ENCODE assay signal across 16 cellular contexts in the genomic region with DNA sequence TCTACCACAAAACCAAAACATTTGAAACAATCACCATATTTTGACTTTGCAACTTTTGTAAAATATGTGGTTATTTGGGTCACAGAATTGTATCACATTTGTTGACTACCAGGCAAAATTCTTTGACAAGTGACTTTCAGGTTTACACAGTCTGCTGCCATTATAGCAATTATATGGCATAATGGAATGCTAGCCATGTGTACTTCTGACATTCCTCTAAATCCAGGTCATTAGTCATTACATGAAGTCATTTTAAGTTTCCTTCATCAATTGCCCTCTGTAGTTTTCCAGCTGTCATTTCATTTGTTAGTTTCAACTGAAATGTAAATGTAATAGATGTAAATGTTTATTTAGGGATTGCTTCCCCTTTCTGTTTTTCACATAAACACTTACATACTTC.
DNase-seq lines count a peak whose midpoint lies in the region; ATAC-seq, FAIRE-seq and TF ChIP-seq lines count a peak whose summit lies in the region.
"Had no signal": no experiment of that assay in that cellular context is flagged by ENCODE, and none has a peak within 500 bp of the region (broad histone marks: within the 10 kb centered on the region; RNA-seq: fewer than 3 reads in every experiment).

No MANE protein-coding gene starts in this region.

- ATAC-seq in HG03442 (IDR thresholded peaks at IDR 0.05; ENCODE audit: unreplicated experiment) (no peak), GM21529 (IDR thresholded peaks at IDR 0.05; ENCODE audit: unreplicated experiment) (no peak)
- ATAC-seq: lower lobe of right lung, T-cell had no signal

- H2AFZ ChIP-seq in astrocyte (ENCODE audit: low read depth, low read length) = no peak overlapping the region
- H2AFZ ChIP-seq: parathyroid adenoma had no signal

- H3K4me1 Mint-ChIP-seq in HFFc6 (ENCODE audit: low read depth) (peaks cover 36% of the 10 kb centered on the region), astrocyte (ENCODE audit: low read depth, unreplicated experiment) (peaks cover 12% of the 10 kb centered on the region)
- H3K4me1 Mint-ChIP-seq: B cell, T-cell had no signal

- TF ChIP-seq POLR2A in suprapubic skin (IDR thresholded peaks at IDR 0.05) = no peak

- H3K27me3 Mint-ChIP-seq in HFFc6 (ENCODE audit: insufficient read depth) = no peaks in the 10 kb centered on the region
- no peaks in the 10 kb centered on the region for H3K27me3 Mint-ChIP-seq in astrocyte (ENCODE audit: low read depth, unreplicated experiment)
- H3K27me3 Mint-ChIP-seq: B cell, T-cell had no signal

- H3K79me2 ChIP-seq in astrocyte (ENCODE audit: insufficient read depth, low read length) = no peaks in the 10 kb centered on the region
- H3K79me2 ChIP-seq: parathyroid adenoma had no signal

- TF ChIP-seq EP300 in suprapubic skin (IDR thresholded peaks at IDR 0.05) = no peak

- H3K9me3 Mint-ChIP-seq in HFFc6 = peaks cover 5% of the 10 kb centered on the region; the same call in 1 of the 2 replicates
- peaks cover 8% of the 10 kb centered on the region for H3K9me3 Mint-ChIP-seq in astrocyte (ENCODE audit: unreplicated experiment)

- TF ChIP-seq CTCF in HFFc6 (IDR thresholded peaks at IDR 0.05) (no peak), astrocyte (IDR thresholded peaks at IDR 0.05; ENCODE audit: insufficient read depth, low read depth, low read length) (no peak), suprapubic skin (IDR thresholded peaks at IDR 0.05) (no peak)

- H3K4me2 ChIP-seq in astrocyte (ENCODE audit: low read length) = peak overlapping the region; percentile 12

- no peaks in the 10 kb centered on the region for H4K20me1 ChIP-seq in astrocyte (ENCODE audit: insufficient read depth, low read length)

- DNase-seq in AG08395 (ENCODE audit: low spot score) (peak; percentile 61), HFFc6 (peak; percentile 52), astrocyte (ENCODE audit: low read depth) (peak; percentile 61), iris pigment epithelial cell (ENCODE audit: low read depth) (peak; percentile 58), NAMALWA (ENCODE audit: low spot score) (no peak), suprapubic skin (ENCODE audit: low spot score in 2 of 2) (no peak)
- DNase-seq: activated CD4-positive, alpha-beta T cell treated with anti-CD3 and anti-CD28 coated beads for 4 hours; anterior cingulate cortex; hypothalamus; lower lobe of right lung; NCI-H2081; T-cell had no signal

- peak overlapping the region; percentile 4 for H3K27ac ChIP-seq in astrocyte (ENCODE audit: low read depth, low read length)
- H3K27ac ChIP-seq in suprapubic skin = no peak overlapping the region
- H3K27ac ChIP-seq: lower lobe of right lung, parathyroid adenoma had no signal

- H3K4me1 ChIP-seq in astrocyte (ENCODE audit: insufficient read depth, low read length) = peaks cover 4% of the 10 kb centered on the region
- H3K4me1 ChIP-seq in suprapubic skin = no peaks in the 10 kb centered on the region
- H3K4me1 ChIP-seq: lower lobe of right lung, parathyroid adenoma had no signal

- peak; percentile 9 for FAIRE-seq in astrocyte (lab: Jason Lieb, UNC)

- H3K27me3 ChIP-seq in astrocyte (ENCODE audit: insufficient read depth, low read length) = no peaks in the 10 kb centered on the region
- H3K27me3 ChIP-seq in suprapubic skin = no peaks in the 10 kb centered on the region

- H3K9me3 ChIP-seq in astrocyte (ENCODE audit: insufficient read depth, low read depth, low read length) = no peaks in the 10 kb centered on the region
- H3K9me3 ChIP-seq in suprapubic skin = no peaks in the 10 kb centered on the region
- H3K9me3 ChIP-seq: lower lobe of right lung had no signal

- H3K36me3 Mint-ChIP-seq in HFFc6 (ENCODE audit: low read depth) (no peaks in the 10 kb centered on the region), astrocyte (ENCODE audit: low read depth, unreplicated experiment) (peaks cover 1% of the 10 kb centered on the region)

- H3K9ac ChIP-seq in astrocyte (ENCODE audit: low read length) = no peak overlapping the region
- H3K9ac ChIP-seq: parathyroid adenoma had no signal

- peak overlapping the region; percentile 34; the same call in 1 of the 2 replicates for H3K27ac Mint-ChIP-seq in HFFc6
- H3K27ac Mint-ChIP-seq in astrocyte (ENCODE audit: unreplicated experiment) = peak overlapping the region; percentile 71
- H3K27ac Mint-ChIP-seq: B cell, T-cell had no signal

- no peak overlapping the region for H3K4me3 ChIP-seq in astrocyte (ENCODE audit: insufficient read depth, low read depth, low read length)
- no peak overlapping the region for H3K4me3 ChIP-seq in suprapubic skin
- H3K4me3 ChIP-seq: lower lobe of right lung had no signal

- peak overlapping the region; percentile 42; the same call in 1 of the 2 replicates for H3K4me3 Mint-ChIP-seq in HFFc6
- no peak overlapping the region for H3K4me3 Mint-ChIP-seq in astrocyte (ENCODE audit: unreplicated experiment)
- H3K4me3 Mint-ChIP-seq: B cell, T-cell had no signal

- H3K36me3 ChIP-seq in astrocyte (ENCODE audit: insufficient read depth, low read length) (no peaks in the 10 kb centered on the region), suprapubic skin (no peaks in the 10 kb centered on the region)
- H3K36me3 ChIP-seq: lower lobe of right lung had no signal

Comparison
In these comparisons a context has a peak if more than half of its experiments do, and no peak if none do; other contexts are left out.
1. DNase-seq: peak in AG08395 (single experiment), HFFc6 (single experiment), astrocyte (single experiment) and iris pigment epithelial cell (single experiment); none in NAMALWA (single experiment) and suprapubic skin (0 of 2).